Comparison of ENCODE assay signal across 1 cellular context in genomic region chr13:110888390-110888789, GRCh38.
TF ChIP-seq lines count a peak whose summit lies in the region.

No MANE protein-coding gene starts in this region.

TF ChIP-seq in HEK293, 187 proteins besides CTCF, POLR2A, EP300 and RAD21 (continued from another document):
- no peak for TF ChIP-seq PRDM2 (tag by site-specific recombination; IDR thresholded peaks at IDR 0.05; ENCODE audit: borderline replicate concordance)
